ENCODE assay signal across 11 cellular contexts in the genomic region with DNA sequence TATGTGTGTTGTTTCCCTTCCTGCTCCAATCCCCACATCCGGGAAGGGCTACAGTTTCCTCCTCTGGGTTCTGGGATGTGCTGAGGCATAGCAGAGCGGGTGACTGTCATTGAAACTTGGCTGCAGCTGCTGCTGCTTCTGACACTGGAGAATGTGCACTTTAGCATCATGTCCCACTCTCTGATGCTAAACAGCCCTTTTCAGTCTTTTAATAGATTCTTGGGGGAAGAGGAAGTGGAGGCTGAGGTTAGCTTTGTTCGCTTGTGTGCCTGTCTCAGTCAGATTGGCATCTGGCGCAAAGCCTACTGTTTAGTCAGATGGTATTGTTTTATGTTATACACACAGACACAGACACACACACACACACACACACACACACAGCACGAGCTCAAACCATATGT.
DNase-seq lines count a peak whose midpoint lies in the region; ATAC-seq, FAIRE-seq and TF ChIP-seq lines count a peak whose summit lies in the region.
"Had no signal": no experiment of that assay in that cellular context is flagged by ENCODE, and none has a peak within 500 bp of the region (broad histone marks: within the 10 kb centered on the region; RNA-seq: fewer than 3 reads in every experiment).

No MANE protein-coding gene starts in this region.

- DNase-seq in GM12891 (ENCODE audit: insufficient read length, low spot score) = no peak
- DNase-seq in OCI-M1 (lab: John Stamatoyannopoulos, UW) = peak; percentile 48
- peak; percentile 66 for DNase-seq in kidney tubule cell (ENCODE audit: low spot score)
- DNase-seq in uterus = no peak
- DNase-seq in tibial artery = no peak
- DNase-seq: activated T-cell treated with anti-CD3 and anti-CD28 coated beads, Interleukin-2, amount 50 U/mL, for 72 hours; immature natural killer cell; NCI-H510A had no signal

- H3K4me3 ChIP-seq in uterus (no peak overlapping the region), tibial artery (no peak overlapping the region)

- ATAC-seq in HG02588 (IDR thresholded peaks at IDR 0.05; ENCODE audit: unreplicated experiment) = peak; percentile 84
- no peak for ATAC-seq in GM19328 (IDR thresholded peaks at IDR 0.05; ENCODE audit: unreplicated experiment)
- ATAC-seq in HG03520 (IDR thresholded peaks at IDR 0.05; ENCODE audit: unreplicated experiment) = no peak
- ATAC-seq: activated T-cell treated with anti-CD3 and anti-CD28 coated beads, Interleukin-2, amount 50 U/mL, for 72 hours had no signal

- H3K4me1 ChIP-seq in uterus (no peaks in the 10 kb centered on the region), tibial artery (peaks cover 0 to 64% (median 34%) of the 10 kb centered on the region in 4 donors)

- intact Hi-C loops in uterus (cut with DNase I; ENCODE audit: low total_unique reads) (no loop called here), tibial artery (cut with DNase I; ENCODE audit: low total_unique reads) (no loop called here)

- no peak overlapping the region for H3K27ac ChIP-seq in uterus
- H3K27ac ChIP-seq in tibial artery = no peak overlapping the region

- H3K36me3 ChIP-seq in uterus (no peaks in the 10 kb centered on the region), tibial artery (no peaks in the 10 kb centered on the region)

- no peak for FAIRE-seq in GM12891 (lab: Jason Lieb, UNC)

- H3K27me3 ChIP-seq in uterus (no peaks in the 10 kb centered on the region), tibial artery (no peaks in the 10 kb centered on the region)

- TF ChIP-seq POLR2A in GM12891 (IDR thresholded peaks at IDR 0.05; ENCODE audit: low read depth, low read length) = no peak
- no peak for TF ChIP-seq POLR2A in uterus (IDR thresholded peaks at IDR 0.05)

- TF ChIP-seq CTCF in uterus (IDR thresholded peaks at IDR 0.05) (no peak), tibial artery (IDR thresholded peaks at IDR 0.05) (no peak)

- no peaks in the 10 kb centered on the region for H3K9me3 ChIP-seq in uterus
- H3K9me3 ChIP-seq in tibial artery = no peaks in the 10 kb centered on the region

TF ChIP-seq in GM12891, 5 proteins besides CTCF, POLR2A, EP300 and RAD21:
- TF ChIP-seq TAF1 (IDR thresholded peaks at IDR 0.05; ENCODE audit: low read depth, low read length) = no peak
- TF ChIP-seq SPI1 (IDR thresholded peaks at IDR 0.05; ENCODE audit: low read depth, low read length) = 0 out of 2 replicates have a peak, but pooled peaks have one; percentile 5

Comparison
In these comparisons a context has a peak if more than half of its experiments do, and no peak if none do; other contexts are left out.
1. DNase-seq: peak in OCI-M1 (single experiment) and kidney tubule cell (single experiment); none in GM12891 (single experiment), uterus (0 of 2) and tibial artery (0 of 2).